2 cellular contexts compared by ENCODE assay signal in genomic region chr11:31870609-31871309, GRCh38.
A peak's percentile ranks its signal among the peaks of the same experiment; 100 is the strongest.
TF ChIP-seq lines count a peak whose summit lies in the region.

No MANE protein-coding gene starts in this region.

TF ChIP-seq in IMR-90, 13 proteins besides CTCF, POLR2A, EP300 and RAD21:
- no peak for TF ChIP-seq MAZ (IDR thresholded peaks at IDR 0.05; ENCODE audit: borderline replicate concordance, low read depth, low read length)
- peak; percentile 90 for TF ChIP-seq SMC3 (IDR thresholded peaks at IDR 0.05; ENCODE audit: low read depth, low read length)

TF ChIP-seq in H1, 55 proteins besides CTCF, POLR2A, EP300 and RAD21:
- TF ChIP-seq YY1 (IDR thresholded peaks at IDR 0.05; ENCODE audit: low read depth, low read length) (peak; percentile 55; the same call in 1 of the 2 replicates), SIN3A (conservative IDR thresholded peaks at IDR 0.05 in 1 of 2, IDR thresholded peaks at IDR 0.05 in 1 of 2; ENCODE audit: low read depth in 1 of 2, low read length in 2 of 2) (peak; percentile 92 to 98; a peak in 3 of 4 replicates), SP1 (IDR thresholded peaks at IDR 0.05; ENCODE audit: low read depth, low read length) (0 out of 2 replicates have a peak, but pooled peaks have one; percentile 43), POU5F1 (IDR thresholded peaks at IDR 0.05; ENCODE audit: low read depth, low read length) (peak; percentile 59; the same call in 1 of the 2 replicates), SAP30 (IDR thresholded peaks at IDR 0.05; ENCODE audit: insufficient read depth, insufficient replicate concordance, low read length) (peak; percentile 31), GABPA (IDR thresholded peaks at IDR 0.05; ENCODE audit: borderline replicate concordance, insufficient read depth, low read length) (no peak), CTBP2 (IDR thresholded peaks at IDR 0.05; ENCODE audit: borderline replicate concordance, insufficient read depth, insufficient read length, low read length) (peak; percentile 90), JUN (IDR thresholded peaks at IDR 0.05; ENCODE audit: low read depth, low read length) (no peak), CREB1 (IDR thresholded peaks at IDR 0.05) (0 out of 2 replicates have a peak, but pooled peaks have one; percentile 27), SP4 (IDR thresholded peaks at IDR 0.05; ENCODE audit: low read length) (no peak), HDAC2 (IDR thresholded peaks at IDR 0.05; ENCODE audit: borderline replicate concordance in 1 of 2, low read depth in 2 of 2, low read length in 2 of 2) (peak; percentile 47 to 95; a peak in 2 of 4 replicates), ASH2L (IDR thresholded peaks at IDR 0.05; ENCODE audit: low read length) (peak; percentile 29)
- TF ChIP-seq, protein P1, sequence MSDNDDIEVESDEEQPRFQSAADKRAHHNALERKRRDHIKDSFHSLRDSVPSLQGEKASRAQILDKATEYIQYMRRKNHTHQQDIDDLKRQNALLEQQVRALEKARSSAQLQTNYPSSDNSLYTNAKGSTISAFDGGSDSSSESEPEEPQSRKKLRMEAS (IDR thresholded peaks at IDR 0.05), result peak; percentile 51; the same call in 1 of the 2 replicates
